9 cellular contexts compared by ENCODE assay signal in genomic region chr22:40855104-40855959, GRCh38. TPM values are rescaled to one million over a fixed set of nuclear protein-coding genes. Genes with fewer than 3 reads are reported as not detected.
A peak's percentile ranks its signal among the peaks of the same experiment; 100 is the strongest.
DNase-seq lines count a peak whose midpoint lies in the region; ATAC-seq and TF ChIP-seq lines count a peak whose summit lies in the region.
"Had no signal": no experiment of that assay in that cellular context is flagged by ENCODE, and none has a peak within 500 bp of the region (broad histone marks: within the 10 kb centered on the region; RNA-seq: fewer than 3 reads in every experiment).

No MANE protein-coding gene starts in this region.

- peak overlapping the region; percentile 99 for H3K4me3 Mint-ChIP-seq in T-helper 2 cell treated with Interferon-gamma antibody and Interleukin-4, amounts not matched to agents 5 μg/mL and 100 μg/mL, for 36 hours

- H3K4me3 ChIP-seq in epithelial cell of proximal tubule (ENCODE audit: low read depth, low read length) (peak overlapping the region; percentile 95), neutrophil (ENCODE audit: low read depth in 1 of 2, low read length in 1 of 2) (peak overlapping the region; percentile 94 to 97)

- peaks cover 27 to 29% of the 10 kb centered on the region in 2 experiments for H3K4me1 ChIP-seq in neutrophil (ENCODE audit: control insufficient read depth in 1 of 2, insufficient read depth in 1 of 2, low read depth in 1 of 2, low read length in 1 of 2)

- H3K27me3 Mint-ChIP-seq in T-helper 2 cell treated with Interferon-gamma antibody and Interleukin-4, amounts not matched to agents 5 μg/mL and 100 μg/mL, for 36 hours (ENCODE audit: low read depth), result no peaks in the 10 kb centered on the region

- DNase-seq in left cardiac atrium (peak; percentile 22), cardiac septum (ENCODE audit: low spot score) (no peak), epithelial cell of proximal tubule (ENCODE audit: low read depth) (no peak), mucosa of gallbladder (ENCODE audit: low spot score) (no peak), GDM1 (lab: John Stamatoyannopoulos, UW) (no peak), H4 (ENCODE audit: low spot score) (no peak)
- DNase-seq in T-helper 2 cell treated with Interferon-gamma antibody and Interleukin-4, amounts not matched to agents 5 μg/mL and 100 μg/mL, for 36 hours (ENCODE audit: low spot score), result no peak

- peaks cover 47% of the 10 kb centered on the region for H3K4me1 Mint-ChIP-seq in T-helper 2 cell treated with Interferon-gamma antibody and Interleukin-4, amounts not matched to agents 5 μg/mL and 100 μg/mL, for 36 hours (ENCODE audit: low read depth)

- no peaks in the 10 kb centered on the region for H3K9me3 ChIP-seq in neutrophil

- peak overlapping the region; percentile 100 for H3K27ac Mint-ChIP-seq in T-helper 2 cell treated with Interferon-gamma antibody and Interleukin-4, amounts not matched to agents 5 μg/mL and 100 μg/mL, for 36 hours

- H3K27me3 ChIP-seq in neutrophil, result no peaks in the 10 kb centered on the region

- peaks cover 9% of the 10 kb centered on the region for H3K36me3 Mint-ChIP-seq in T-helper 2 cell treated with Interferon-gamma antibody and Interleukin-4, amounts not matched to agents 5 μg/mL and 100 μg/mL, for 36 hours (ENCODE audit: low read depth)

- peak overlapping the region; percentile 98 for H3K27ac ChIP-seq in neutrophil

- TF ChIP-seq CTCF in epithelial cell of proximal tubule (conservative IDR thresholded peaks at IDR 0.05; ENCODE audit: low read depth, low read length), result no peak
- TF ChIP-seq CTCF in neutrophil (IDR thresholded peaks at IDR 0.05), result no peak

- no peaks in the 10 kb centered on the region for H3K36me3 ChIP-seq in neutrophil

- no peak for ATAC-seq in left cardiac atrium

- H3K9me3 Mint-ChIP-seq in T-helper 2 cell treated with Interferon-gamma antibody and Interleukin-4, amounts not matched to agents 5 μg/mL and 100 μg/mL, for 36 hours, result no peaks in the 10 kb centered on the region

- intact Hi-C loops in left cardiac atrium (cut with DNase I), result no loop called here
- intact Hi-C loops in cardiac septum (cut with DNase I), result loop anchor here (5.0 kb wide), 1 partner anchor 38 kb away; the partner anchor contains the start of gene SLC25A17

RNA-seq across cellular contexts. Expression of gene ST13, which starts 1.1 kb away (rescaled TPM):
- total RNA-seq in left cardiac atrium (100 to 1,000 TPM; 168 to 171 TPM), cardiac septum (187 TPM), epithelial cell of proximal tubule (126 and 159 TPM in 2 replicates), mucosa of gallbladder (294 TPM)
- total RNA-seq in H4 (2014; rRNA removed; shearing (Covaris generic)), result 145 and 175 TPM in 2 replicates

RNA-seq across cellular contexts. Expression of gene XPNPEP3, which starts 1.6 kb away (rescaled TPM):
- 10 to 100 TPM; 18.5 to 21.2 TPM for total RNA-seq in left cardiac atrium
- 22.0 TPM for total RNA-seq in cardiac septum
- 7.1 and 9.1 TPM in 2 replicates for total RNA-seq in epithelial cell of proximal tubule
- total RNA-seq in mucosa of gallbladder, result 25.7 TPM
- 7.9 and 16.7 TPM in 2 replicates for total RNA-seq in H4 (2014; rRNA removed; shearing (Covaris generic))

RNA-seq across cellular contexts. Expression of gene DNAJB7, which starts 6.6 kb away (rescaled TPM):
- total RNA-seq in left cardiac atrium, result not detected
- total RNA-seq in cardiac septum, result not detected
- total RNA-seq in epithelial cell of proximal tubule, result not detected in 2 replicates
- total RNA-seq in mucosa of gallbladder, result not detected
- not detected in 2 replicates for total RNA-seq in H4 (2014; rRNA removed; shearing (Covaris generic))
- total RNA-seq: lung had no signal

RNA-seq across cellular contexts. Expression of gene SLC25A17, which starts 36.2 kb away (rescaled TPM):
- total RNA-seq in left cardiac atrium (1 to 10 TPM; 5.4 to 5.5 TPM), cardiac septum (4.5 TPM), epithelial cell of proximal tubule (16.3 and 29.6 TPM in 2 replicates), mucosa of gallbladder (12.5 TPM)
- 46.1 and 47.3 TPM in 2 replicates for total RNA-seq in H4 (2014; rRNA removed; shearing (Covaris generic))
